8 cellular contexts compared by ENCODE assay signal in the genomic region with DNA sequence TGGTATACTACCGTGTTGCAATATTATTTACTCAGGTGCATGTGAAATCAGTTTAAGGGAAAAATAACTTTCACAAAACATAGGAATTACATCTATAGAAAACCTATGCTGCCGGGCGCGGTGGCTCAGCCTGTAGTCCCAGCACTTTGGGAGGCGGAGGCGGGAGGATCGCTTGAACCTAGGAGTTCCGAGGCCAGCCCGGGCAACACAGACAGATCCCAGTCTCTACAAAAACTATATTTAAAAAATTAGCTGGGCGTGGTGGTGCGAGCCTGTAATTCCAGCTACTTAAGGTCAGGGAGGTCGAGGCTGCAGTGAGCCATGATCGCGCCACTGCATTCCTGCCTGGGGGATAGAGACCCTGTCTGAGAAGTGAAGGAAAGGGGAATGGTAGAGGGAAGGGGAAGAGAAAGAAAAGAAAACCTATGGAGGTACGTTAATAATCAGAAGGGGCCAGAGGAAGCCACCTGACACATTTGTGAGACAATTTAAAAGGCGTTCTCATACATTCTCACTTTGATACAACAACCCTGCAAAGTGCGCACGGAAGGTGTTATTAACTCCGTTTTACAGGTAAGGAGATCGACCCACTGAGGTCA. TPM values are rescaled to one million over a fixed set of nuclear protein-coding genes. Genes with fewer than 3 reads are reported as not detected.
DNase-seq lines count a peak whose midpoint lies in the region; ATAC-seq and TF ChIP-seq lines count a peak whose summit lies in the region.

No MANE protein-coding gene starts in this region.

- H3K4me2 ChIP-seq in Karpas-422 (ENCODE audit: low read depth, low read length, poor library complexity, severe bottlenecking): peak overlapping the region; percentile 72

- POLR2A ChIA-PET in AG04449 (lab: Yijun Ruan, JAX): no interaction called here

- peaks cover 37% of the 10 kb centered on the region for H3K79me2 ChIP-seq in Karpas-422 (ENCODE audit: low read length)

- peak overlapping the region; percentile 60 for H2AFZ ChIP-seq in Karpas-422 (ENCODE audit: low read length)

- peaks cover 6% of the 10 kb centered on the region; the same call in 1 of the 2 replicates for H4K20me1 ChIP-seq in Karpas-422 (ENCODE audit: insufficient read depth, low read depth, low read length)

- peak overlapping the region; percentile 72 for H3K9ac ChIP-seq in Karpas-422 (ENCODE audit: low read length)
- H3K9ac ChIP-seq in colonic mucosa (ENCODE audit: low read depth in 2 of 2, low read length in 2 of 2): peak overlapping the region; percentile 92 to 94
- peak overlapping the region; percentile 93 for H3K9ac ChIP-seq in mucosa of stomach (ENCODE audit: low read length)

- H3K9me2 ChIP-seq in Karpas-422 (replicated peaks; ENCODE audit: insufficient read depth, low read length): no peaks in the 10 kb centered on the region

- H3K9me3 ChIP-seq in Karpas-422 (ENCODE audit: low read length) (no peaks in the 10 kb centered on the region), colonic mucosa (no peaks in the 10 kb centered on the region), mucosa of stomach (ENCODE audit: control insufficient read depth, low read length) (no peaks in the 10 kb centered on the region)

- TF ChIP-seq CTCF in AG04449 (IDR thresholded peaks at IDR 0.05; ENCODE audit: insufficient read depth, low read length, missing control alignments): no peak
- no peak for TF ChIP-seq CTCF in colonic mucosa (IDR thresholded peaks at IDR 0.05)

- H3K27ac ChIP-seq in Karpas-422 (ENCODE audit: low read length) (peak overlapping the region; percentile 35), colonic mucosa (peak overlapping the region; percentile 94)

- peaks cover 18% of the 10 kb centered on the region for H3K4me1 ChIP-seq in Karpas-422 (ENCODE audit: low read length)
- peaks cover 8% of the 10 kb centered on the region for H3K4me1 ChIP-seq in colonic mucosa
- peaks cover 11% of the 10 kb centered on the region for H3K4me1 ChIP-seq in mucosa of stomach (ENCODE audit: control insufficient read depth, insufficient read depth, low read length)

- intact Hi-C loops in colonic mucosa (cut with DNase I): no loop called here

- DNase-seq in AG04449 (ENCODE audit: low read depth, low spot score): no peak
- no peak for DNase-seq in Karpas-422
- DNase-seq in colonic mucosa: peak; percentile 49
- DNase-seq in GM19238 (ENCODE audit: insufficient read length, low spot score): no peak
- DNase-seq in MV-4-11 (lab: John Stamatoyannopoulos, UW): no peak
- DNase-seq in NCI-H1417 treated with DMSO at 0.1 percent for 48 hours (lab: John Stamatoyannopoulos, UW): no peak

- H3K27me3 ChIP-seq in Karpas-422 (ENCODE audit: low read length) (no peaks in the 10 kb centered on the region), colonic mucosa (no peaks in the 10 kb centered on the region), mucosa of stomach (ENCODE audit: control insufficient read depth, insufficient read depth, low read length) (no peaks in the 10 kb centered on the region)

- no peak for ATAC-seq in HG03521 (IDR thresholded peaks at IDR 0.05; ENCODE audit: unreplicated experiment)

- CTCF ChIA-PET in AG04449 (lab: Yijun Ruan, JAX): no interaction called here

- H3K36me3 ChIP-seq in Karpas-422 (ENCODE audit: insufficient read depth, low read length) (peaks cover 14% of the 10 kb centered on the region), colonic mucosa (no peaks in the 10 kb centered on the region), mucosa of stomach (ENCODE audit: control insufficient read depth, insufficient read depth, low read length) (peaks cover 5% of the 10 kb centered on the region)

- H3K4me3 ChIP-seq in AG04449 (ENCODE audit: low read depth, low read length): peak overlapping the region; percentile 69
- H3K4me3 ChIP-seq in Karpas-422 (ENCODE audit: low read length): peak overlapping the region; percentile 69
- H3K4me3 ChIP-seq in colonic mucosa: peak overlapping the region; percentile 98
- H3K4me3 ChIP-seq in mucosa of stomach (ENCODE audit: low read length): peak overlapping the region; percentile 80

RNA-seq across cellular contexts. Expression of gene TMEM62, which starts 0.5 kb away (rescaled TPM):
- 45.6 and 47.8 TPM in 2 replicates for total RNA-seq in Karpas-422 (2014; rRNA removed; shearing (Covaris generic); ENCODE audit: low replicate concordance)
- 10 to 100 TPM; 33.0 to 34.2 TPM for total RNA-seq in colonic mucosa

RNA-seq across cellular contexts. Expression of gene UBR1, which starts 27.1 kb away (rescaled TPM):
- 25.8 and 56.0 TPM in 2 replicates for total RNA-seq in Karpas-422 (2014; rRNA removed; shearing (Covaris generic); ENCODE audit: low replicate concordance)
- 10 to 100 TPM; 21.4 to 26.2 TPM for total RNA-seq in colonic mucosa

RNA-seq across cellular contexts. Expression of gene CCNDBP1, which starts 52.3 kb away (rescaled TPM):
- total RNA-seq in Karpas-422 (2014; rRNA removed; shearing (Covaris generic); ENCODE audit: low replicate concordance): 119 and 130 TPM in 2 replicates
- total RNA-seq in colonic mucosa: 10 to 100 TPM; 48.2 to 64.5 TPM
